28 cellular contexts compared by ENCODE assay signal in the genomic region with DNA sequence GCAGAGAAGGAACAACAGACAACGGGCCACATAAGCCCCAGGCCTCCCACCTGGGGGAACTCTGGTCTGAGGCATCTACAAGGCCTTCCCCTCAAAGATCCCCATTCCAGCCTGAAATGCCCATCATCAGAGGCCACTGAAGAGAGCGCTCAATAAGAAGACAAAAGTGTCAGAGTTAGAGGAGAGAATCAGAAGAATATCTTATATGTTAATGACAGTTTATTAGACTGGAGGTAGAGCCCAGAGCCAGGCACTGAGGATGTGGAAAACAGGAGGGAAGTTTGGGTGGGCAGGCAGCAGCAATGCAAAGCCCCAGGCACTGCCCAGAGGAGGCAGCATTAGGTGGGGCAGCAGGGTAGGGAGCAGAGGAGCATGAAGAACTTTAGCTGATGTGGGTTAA. TPM values are rescaled to one million over a fixed set of nuclear protein-coding genes. Genes with fewer than 3 reads are reported as not detected.
"Had no signal": no experiment of that assay in that cellular context is flagged by ENCODE, and none has a peak within 500 bp of the region (broad histone marks: within the 10 kb centered on the region; RNA-seq: fewer than 3 reads in every experiment).

No MANE protein-coding gene starts in this region.

- H3K4me1 ChIP-seq: foreskin keratinocyte had no signal

- H3K9me3 ChIP-seq: esophagus muscularis mucosa, gastroesophageal sphincter, heart left ventricle, mucosa of descending colon, right lobe of liver, thoracic aorta, tibial nerve, upper lobe of left lung had no signal

- H3K9me3 Mint-ChIP-seq: memory B cell; mesothelial cell of epicardium; neural progenitor cell; stimulated activated naive B cell treated with anti-CD40 and anti-IgM and Interleukin-4, amounts not matched to agents 10 μg/mL and 1 μg/mL and 100 μg/mL, for 72 hours; stimulated activated naive CD8-positive, alpha-beta T cell treated with anti-CD3 and anti-CD28 coated beads, Interleukin-15, Interleukin-2, amounts not matched to agents 100 ng/mL and 50 ng/mL, for 24 hours had no signal

- H3K36me3 ChIP-seq: esophagus muscularis mucosa, gastroesophageal sphincter, heart left ventricle, neural progenitor cell, right lobe of liver, thoracic aorta, tibial nerve, upper lobe of left lung had no signal

- H3K27me3 ChIP-seq: dorsolateral prefrontal cortex, esophagus muscularis mucosa, foreskin keratinocyte, gastroesophageal sphincter, heart left ventricle, hepatocyte, neural progenitor cell, right lobe of liver, tibial nerve, upper lobe of left lung had no signal

- H3K9ac ChIP-seq: neural progenitor cell, parathyroid adenoma had no signal

- H3K4me2 ChIP-seq: hepatocyte, neural progenitor cell had no signal

- DNase-seq: dorsolateral prefrontal cortex; effector CD4-positive, alpha-beta T cell; foreskin keratinocyte; heart left ventricle; mucosa of descending colon; right lobe of liver; small intestine; stimulated activated CD4-positive, alpha-beta T cell treated with anti-CD3 and anti-CD28 coated beads, Interleukin-15, amount 100 ng/mL, for 24 hours; stimulated activated CD4-positive, alpha-beta T cell treated with anti-CD3 and anti-CD28 coated beads, Interleukin-2, amount 100 ng/mL, for 48 hours; stimulated activated naive B cell treated with anti-CD40 and anti-IgM and Interleukin-4, amounts not matched to agents 10 μg/mL and 1 μg/mL and 100 μg/mL, for 72 hours; upper lobe of left lung had no signal

- H3K4me3 Mint-ChIP-seq: memory B cell; mesothelial cell of epicardium; neural progenitor cell; stimulated activated naive B cell treated with anti-CD40 and anti-IgM and Interleukin-4, amounts not matched to agents 10 μg/mL and 1 μg/mL and 100 μg/mL, for 72 hours; stimulated activated naive CD8-positive, alpha-beta T cell treated with anti-CD3 and anti-CD28 coated beads, Interleukin-15, Interleukin-2, amounts not matched to agents 100 ng/mL and 50 ng/mL, for 24 hours had no signal

- H3K36me3 Mint-ChIP-seq: memory B cell; mesothelial cell of epicardium; naive thymus-derived CD4-positive, alpha-beta T cell; neural progenitor cell; stimulated activated naive B cell treated with anti-CD40 and anti-IgM and Interleukin-4, amounts not matched to agents 10 μg/mL and 1 μg/mL and 100 μg/mL, for 72 hours had no signal

- H3K27ac Mint-ChIP-seq: memory B cell; mesothelial cell of epicardium; naive thymus-derived CD4-positive, alpha-beta T cell; neural progenitor cell; progenitor cell of endocrine pancreas; stimulated activated naive B cell treated with anti-CD40 and anti-IgM and Interleukin-4, amounts not matched to agents 10 μg/mL and 1 μg/mL and 100 μg/mL, for 72 hours; stimulated activated naive CD8-positive, alpha-beta T cell treated with anti-CD3 and anti-CD28 coated beads, Interleukin-15, Interleukin-2, amounts not matched to agents 100 ng/mL and 50 ng/mL, for 24 hours had no signal

- H2AFZ ChIP-seq: hepatocyte, neural progenitor cell, parathyroid adenoma had no signal

- FAIRE-seq: islet of Langerhans, small intestine, urothelium cell line had no signal

- H3K4me3 ChIP-seq: dorsolateral prefrontal cortex, esophagus muscularis mucosa, gastroesophageal sphincter, heart left ventricle, hepatocyte, lung, mucosa of descending colon, neural progenitor cell, right lobe of liver, thoracic aorta, tibial nerve, upper lobe of left lung had no signal

- ATAC-seq: foreskin keratinocyte; gastroesophageal sphincter; heart left ventricle; left lobe of liver; mucosa of descending colon; naive thymus-derived CD4-positive, alpha-beta T cell; right lobe of liver; stimulated activated naive B cell treated with anti-CD40 and anti-IgM and Interleukin-4, amounts not matched to agents 10 μg/mL and 1 μg/mL and 100 μg/mL, for 72 hours had no signal

- H3K79me2 ChIP-seq: parathyroid adenoma had no signal

- H3K4me1 Mint-ChIP-seq: memory B cell had no signal

- H3K27ac ChIP-seq: dorsolateral prefrontal cortex, epithelial cell of prostate, esophagus muscularis mucosa, foreskin keratinocyte, gastroesophageal sphincter, heart left ventricle, hepatocyte, neural progenitor cell, parathyroid adenoma, right lobe of liver, thoracic aorta, tibial nerve, upper lobe of left lung had no signal

RNA-seq across cellular contexts. Expression of gene CTIF, which starts 2.9 kb away (rescaled TPM):
- polyA plus RNA-seq: naive thymus-derived CD4-positive, alpha-beta T cell had no signal
